In genomic region chr14:69669375-69669774, GRCh38 we compare ENCODE assay signal across 1 cellular context.
TF ChIP-seq lines count a peak whose summit lies in the region.

No MANE protein-coding gene starts in this region.

TF ChIP-seq in WTC11, 78 proteins besides CTCF, POLR2A, EP300 and RAD21 (continued from another document):
- no peak for TF ChIP-seq PRDM15 (CRISPR knock-in tag; IDR thresholded peaks at IDR 0.05)
- no peak for TF ChIP-seq MXD4 (CRISPR knock-in tag; IDR thresholded peaks at IDR 0.05; ENCODE audit: borderline replicate concordance)
- TF ChIP-seq ARID4B (CRISPR knock-in tag; IDR thresholded peaks at IDR 0.05; ENCODE audit: borderline replicate concordance), result no peak
- no peak for TF ChIP-seq TEAD1 (CRISPR knock-in tag; IDR thresholded peaks at IDR 0.05)
- TF ChIP-seq ZNF423 (CRISPR knock-in tag; IDR thresholded peaks at IDR 0.05), result no peak
- TF ChIP-seq E2F4 (CRISPR knock-in tag; IDR thresholded peaks at IDR 0.05; ENCODE audit: borderline replicate concordance, low read depth), result no peak
- no peak for TF ChIP-seq CREB1 (CRISPR knock-in tag; IDR thresholded peaks at IDR 0.05)
- no peak for TF ChIP-seq JUN (CRISPR knock-in tag; IDR thresholded peaks at IDR 0.05)
- TF ChIP-seq STAT6 (CRISPR knock-in tag; conservative IDR thresholded peaks at IDR 0.05; ENCODE audit: low read depth), result no peak
- no peak for TF ChIP-seq NR3C1 (CRISPR knock-in tag; conservative IDR thresholded peaks at IDR 0.05; ENCODE audit: low read depth)
- no peak for TF ChIP-seq SMAD4 (CRISPR knock-in tag; IDR thresholded peaks at IDR 0.05)
- TF ChIP-seq GABPB1 (CRISPR knock-in tag; IDR thresholded peaks at IDR 0.05), result no peak
- TF ChIP-seq FOXP1 (CRISPR knock-in tag; IDR thresholded peaks at IDR 0.05; ENCODE audit: borderline replicate concordance), result no peak
TF ChIP-seq in WTC11: peak in this region for 0.
